In genomic region chr19:18057557-18057956, GRCh38 we compare ENCODE assay signal across 1 cellular context.
A peak's percentile ranks its signal among the peaks of the same experiment; 100 is the strongest.
TF ChIP-seq lines count a peak whose summit lies in the region.

No MANE protein-coding gene starts in this region.

TF ChIP-seq in HepG2, 621 proteins besides CTCF, POLR2A, EP300 and RAD21:
- TF ChIP-seq SALL1 (CRISPR knock-in tag; IDR thresholded peaks at IDR 0.05) (0 out of 2 replicates have a peak, but pooled peaks have one; percentile 14), ZNF329 (CRISPR knock-in tag; IDR thresholded peaks at IDR 0.05; ENCODE audit: low read depth) (peak; percentile 99), MYC (CRISPR knock-in tag; IDR thresholded peaks at IDR 0.05; ENCODE audit: borderline replicate concordance) (peak; percentile 3; the same call in 1 of the 2 replicates), GRHL1 (CRISPR knock-in tag; conservative IDR thresholded peaks at IDR 0.05) (no peak), ZBTB46 (CRISPR knock-in tag; IDR thresholded peaks at IDR 0.05; ENCODE audit: borderline replicate concordance) (no peak), ZNF263 (CRISPR knock-in tag; IDR thresholded peaks at IDR 0.05) (peak; percentile 76; the same call in 1 of the 2 replicates), ZNF678 (CRISPR knock-in tag; IDR thresholded peaks at IDR 0.05) (0 out of 2 replicates have a peak, but pooled peaks have one; percentile 36), ZNF574 (CRISPR knock-in tag; IDR thresholded peaks at IDR 0.05) (0 out of 2 replicates have a peak, but pooled peaks have one; percentile 1)
